26 cellular contexts compared by ENCODE assay signal in the genomic region with DNA sequence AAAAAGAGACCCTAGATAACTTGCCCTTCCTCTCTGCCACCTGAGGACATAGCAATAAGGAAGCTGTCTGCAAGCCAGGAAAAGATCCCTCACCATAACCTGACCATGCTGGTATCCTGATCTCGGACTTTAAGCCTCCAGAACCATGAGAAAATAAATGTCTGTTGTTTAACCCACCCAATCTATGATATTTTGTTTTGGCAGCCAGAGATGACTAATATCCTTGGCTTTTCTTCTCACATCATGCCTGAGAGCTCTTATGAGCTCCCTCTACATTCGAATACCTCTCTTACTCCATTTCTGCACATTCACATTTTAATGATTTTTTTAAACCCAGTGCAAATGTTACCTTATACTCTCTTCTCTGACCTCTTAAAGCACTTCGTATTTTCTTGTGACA.
"Had no signal": no experiment of that assay in that cellular context is flagged by ENCODE, and none has a peak within 500 bp of the region (broad histone marks: within the 10 kb centered on the region; RNA-seq: fewer than 3 reads in every experiment).

No MANE protein-coding gene starts in this region.

- H3K27me3 Mint-ChIP-seq: activated CD4-positive, alpha-beta T cell treated with anti-CD3 and anti-CD28 coated beads for 36 hours; activated naive CD8-positive, alpha-beta T cell; stimulated activated naive B cell treated with anti-CD40 and anti-IgM and Interleukin-4, amounts not matched to agents 10 μg/mL and 1 μg/mL and 100 μg/mL, for 72 hours; T-cell had no signal

- H3K27ac ChIP-seq: adrenal gland, ascending aorta, gastrocnemius medialis, neutrophil, pancreas, prostate gland, stomach, thyroid gland, upper lobe of right lung had no signal

- H3K36me3 ChIP-seq: adrenal gland, ascending aorta, gastrocnemius medialis, neutrophil, pancreas, prostate gland, stomach, thyroid gland, upper lobe of right lung had no signal

- H3K4me3 ChIP-seq: adrenal gland, ascending aorta, gastrocnemius medialis, pancreas, prostate gland, stomach, thyroid gland, upper lobe of right lung had no signal

- FAIRE-seq: endothelial cell of umbilical vein, keratinocyte, pancreas had no signal

- DNase-seq: activated CD4-positive, alpha-beta T cell treated with anti-CD3 and anti-CD28 coated beads for 36 hours; activated CD4-positive, CD25-positive, alpha-beta regulatory T cell; activated naive CD4-positive, alpha-beta T cell; activated T-cell treated with anti-CD3 and anti-CD28 coated beads for 4 hours; activated T-cell treated with anti-CD3 and anti-CD28 coated beads, Interleukin-2, amount 50 U/mL, for 72 hours; adrenal gland; cortex of kidney; gastrocnemius medialis; glutamatergic neuron; left colon; mammary epithelial cell; nephron progenitor cell; pancreas; stimulated activated CD4-positive, alpha-beta T cell treated with anti-CD3 and anti-CD28 coated beads, Interleukin-15, amount 100 ng/mL, for 24 hours; stimulated activated CD4-positive, alpha-beta T cell treated with anti-CD3 and anti-CD28 coated beads, Interleukin-2, amount 100 ng/mL, for 24 hours; stimulated activated naive B cell treated with anti-CD40 and anti-IgM and Interleukin-4, amounts not matched to agents 10 μg/mL and 1 μg/mL and 100 μg/mL, for 72 hours; stomach; T-cell; thyroid gland; upper lobe of right lung had no signal

- H3K27me3 ChIP-seq: adrenal gland, ascending aorta, gastrocnemius medialis, neutrophil, pancreas, stomach, thyroid gland, upper lobe of right lung had no signal

- H3K9me3 Mint-ChIP-seq: nephron progenitor cell had no signal

- H3K27ac Mint-ChIP-seq: activated CD4-positive, alpha-beta T cell treated with anti-CD3 and anti-CD28 coated beads for 36 hours; activated naive CD8-positive, alpha-beta T cell; activated T-cell treated with anti-CD3 and anti-CD28 coated beads, Interleukin-2, amount 50 U/mL, for 72 hours; nephron progenitor cell; stimulated activated naive B cell treated with anti-CD40 and anti-IgM and Interleukin-4, amounts not matched to agents 10 μg/mL and 1 μg/mL and 100 μg/mL, for 72 hours; T-cell had no signal

- H3K4me1 Mint-ChIP-seq: activated CD4-positive, alpha-beta T cell treated with anti-CD3 and anti-CD28 coated beads for 36 hours; nephron progenitor cell; stimulated activated naive B cell treated with anti-CD40 and anti-IgM and Interleukin-4, amounts not matched to agents 10 μg/mL and 1 μg/mL and 100 μg/mL, for 72 hours; T-cell had no signal

- H3K36me3 Mint-ChIP-seq: activated naive CD8-positive, alpha-beta T cell; stimulated activated naive B cell treated with anti-CD40 and anti-IgM and Interleukin-4, amounts not matched to agents 10 μg/mL and 1 μg/mL and 100 μg/mL, for 72 hours; T-cell had no signal

- H3K9me3 ChIP-seq: adrenal gland, ascending aorta, gastrocnemius medialis, neutrophil, pancreas, prostate gland, thyroid gland, upper lobe of right lung had no signal

- H3K4me3 Mint-ChIP-seq: activated CD4-positive, alpha-beta T cell treated with anti-CD3 and anti-CD28 coated beads for 36 hours; activated naive CD8-positive, alpha-beta T cell; activated T-cell treated with anti-CD3 and anti-CD28 coated beads, Interleukin-2, amount 50 U/mL, for 72 hours; nephron progenitor cell; stimulated activated naive B cell treated with anti-CD40 and anti-IgM and Interleukin-4, amounts not matched to agents 10 μg/mL and 1 μg/mL and 100 μg/mL, for 72 hours; T-cell had no signal

- H3K4me1 ChIP-seq: adrenal gland, ascending aorta, gastrocnemius medialis, pancreas, prostate gland, thyroid gland, upper lobe of right lung had no signal
